Comparison of ENCODE assay signal across 14 cellular contexts in the genomic region with DNA sequence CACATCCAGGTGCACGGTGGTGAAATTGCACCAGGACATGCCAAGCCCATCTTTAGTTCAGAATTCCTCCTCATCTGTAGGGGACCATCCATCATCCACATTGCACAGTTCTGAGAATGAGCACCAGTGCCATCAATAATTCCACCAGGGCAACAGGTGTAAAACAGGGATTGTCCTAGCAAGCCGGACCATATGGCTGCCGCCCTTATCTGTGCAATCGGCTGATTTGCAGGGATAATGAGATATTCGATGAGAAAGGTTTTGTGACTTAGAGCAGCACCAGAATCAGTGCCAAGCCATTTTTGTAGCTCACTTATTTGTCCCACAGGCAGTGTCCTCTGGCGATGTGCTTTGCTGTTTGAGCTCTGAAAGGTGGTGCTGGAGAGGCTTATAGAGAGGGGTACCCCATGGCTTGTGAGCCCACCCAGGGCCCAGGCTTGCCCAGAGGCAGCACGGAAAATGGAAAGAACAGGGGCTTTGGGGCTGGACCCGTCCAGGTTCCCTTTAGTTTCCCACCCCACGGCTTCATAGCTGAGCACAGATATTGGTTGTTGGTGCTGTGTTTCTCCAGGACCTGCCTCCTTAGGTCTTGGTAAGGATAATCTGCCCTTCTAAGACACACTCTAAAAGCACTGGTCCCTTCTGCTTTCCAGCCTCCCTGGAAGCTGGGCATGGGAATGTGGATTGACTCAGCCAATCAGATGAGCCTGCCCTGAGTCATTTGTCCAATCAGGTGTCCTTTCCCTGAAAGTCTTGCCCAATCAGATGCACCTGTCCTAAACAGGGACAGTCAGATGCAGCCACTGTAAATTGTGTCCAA.
"Had no signal": no experiment of that assay in that cellular context is flagged by ENCODE, and none has a peak within 500 bp of the region (broad histone marks: within the 10 kb centered on the region; RNA-seq: fewer than 3 reads in every experiment).

No MANE protein-coding gene starts in this region.

- H3K36me3 Mint-ChIP-seq: brain had no signal

- DNase-seq: activated B cell treated with CpG ODN at 0.5 μM for 24 hours; activated CD4-positive, alpha-beta T cell treated with anti-CD3 and anti-CD28 coated beads, Interleukin-2, amount 10 ng/mL, durations not matched to agents 7 days and 5 days; amygdala; dermis blood vessel endothelial cell; erythroblast; glutamatergic neuron; mammary epithelial cell; stimulated activated CD4-positive, alpha-beta T cell treated with anti-CD3 and anti-CD28 coated beads, Interleukin-4, amount 100 ng/mL, for 4 hours; uterus had no signal

- H3K27me3 ChIP-seq: ovary, uterus had no signal

- H3K27ac Mint-ChIP-seq: activated B cell treated with CpG ODN at 0.5 μM for 24 hours; activated CD4-positive, alpha-beta T cell treated with anti-CD3 and anti-CD28 coated beads, Interleukin-2, amount 10 ng/mL, durations not matched to agents 7 days and 5 days; activated naive CD8-positive, alpha-beta T cell; activated T-helper 2 cell treated with anti-CD3 and anti-CD28 coated beads, Interferon-gamma antibody, Interleukin-2, Interleukin-4, amounts not matched to agents 10 μg/mL and 5 μg/mL and 100 μg/mL, durations not matched to agents 14 hours and 24 hours and 36 hours; brain; T-helper 1 cell treated with Interleukin-12 subunit alpha and Interleukin-12 subunit beta and Interleukin-4 antibody, amounts not matched to agents 30 μg/mL and 1 μg/mL, for 36 hours had no signal

- H3K4me3 ChIP-seq: ovary, uterus had no signal

- H3K4me1 Mint-ChIP-seq: activated B cell treated with CpG ODN at 0.5 μM for 24 hours; activated CD4-positive, alpha-beta T cell treated with anti-CD3 and anti-CD28 coated beads, Interleukin-2, amount 10 ng/mL, durations not matched to agents 7 days and 5 days had no signal

- H3K27me3 Mint-ChIP-seq: activated CD4-positive, alpha-beta T cell treated with anti-CD3 and anti-CD28 coated beads, Interleukin-2, amount 10 ng/mL, durations not matched to agents 7 days and 5 days had no signal

- H3K4me3 Mint-ChIP-seq: activated B cell treated with CpG ODN at 0.5 μM for 24 hours; activated CD4-positive, alpha-beta T cell treated with anti-CD3 and anti-CD28 coated beads, Interleukin-2, amount 10 ng/mL, durations not matched to agents 7 days and 5 days; activated naive CD8-positive, alpha-beta T cell; brain; T-helper 1 cell treated with Interleukin-12 subunit alpha and Interleukin-12 subunit beta and Interleukin-4 antibody, amounts not matched to agents 30 μg/mL and 1 μg/mL, for 36 hours had no signal

- H3K36me3 ChIP-seq: ovary, uterus had no signal
